Comparison of ENCODE assay signal across 1 cellular context in genomic region chr12:54215990-54216579, GRCh38.
TF ChIP-seq lines count a peak whose summit lies in the region.

No MANE protein-coding gene starts in this region.

TF ChIP-seq in GM12878, 131 proteins besides CTCF, POLR2A, EP300 and RAD21 (continued from another document):
- TF ChIP-seq SMARCA5 (IDR thresholded peaks at IDR 0.05) (peak; percentile 94), ZBTB4 (CRISPR knock-in tag; IDR thresholded peaks at IDR 0.05) (no peak), ZNF217 (IDR thresholded peaks at IDR 0.05) (peak; percentile 87), ZNF274 (IDR thresholded peaks at IDR 0.05; ENCODE audit: insufficient read depth, insufficient read length) (no peak), HDGF (IDR thresholded peaks at IDR 0.05) (no peak), TCF12 (IDR thresholded peaks at IDR 0.05; ENCODE audit: low read depth, low read length) (peak; percentile 48; the same call in 1 of the 2 replicates), ASH2L (IDR thresholded peaks at IDR 0.05; ENCODE audit: borderline replicate concordance, low read depth) (no peak), USF1 (IDR thresholded peaks at IDR 0.05; ENCODE audit: borderline replicate concordance, extremely low read length, insufficient read depth, low read depth, low read length) (peak; percentile 3), ATF7 (IDR thresholded peaks at IDR 0.05; ENCODE audit: low read depth) (peak; percentile 50; the same call in 1 of the 2 replicates), BCL11A (IDR thresholded peaks at IDR 0.05; ENCODE audit: low read depth, low read length) (no peak)
